Comparison of ENCODE assay signal across 9 cellular contexts in genomic region chr16:24255446-24256352, GRCh38. TPM values are rescaled to one million over a fixed set of nuclear protein-coding genes. Genes with fewer than 3 reads are reported as not detected.
DNase-seq lines count a peak whose midpoint lies in the region; ATAC-seq, FAIRE-seq and TF ChIP-seq lines count a peak whose summit lies in the region.
"Had no signal": no experiment of that assay in that cellular context is flagged by ENCODE, and none has a peak within 500 bp of the region (broad histone marks: within the 10 kb centered on the region; RNA-seq: fewer than 3 reads in every experiment).

Gene CACNG3 (plus strand): TSS chr16:24256335. CDS start chr16:24256755, 420 bp downstream.

- H3K27ac Mint-ChIP-seq in activated naive CD8-positive, alpha-beta T cell treated with anti-CD3 and anti-CD28 coated beads for 36 hours = no peak within 1 kb of the TSS
- H3K27ac Mint-ChIP-seq: nephron had no signal

- no peak for FAIRE-seq in GM12892 (lab: Jason Lieb, UNC)

- peaks cover 65% of the 10 kb centered on the region for H3K27me3 Mint-ChIP-seq in activated naive CD8-positive, alpha-beta T cell treated with anti-CD3 and anti-CD28 coated beads for 36 hours

- H3K9me3 Mint-ChIP-seq in activated naive CD8-positive, alpha-beta T cell treated with anti-CD3 and anti-CD28 coated beads for 36 hours = no peaks in the 10 kb centered on the region
- H3K9me3 Mint-ChIP-seq: nephron had no signal

- peaks cover 5% of the 10 kb centered on the region for H3K4me1 Mint-ChIP-seq in activated naive CD8-positive, alpha-beta T cell treated with anti-CD3 and anti-CD28 coated beads for 36 hours
- H3K4me1 Mint-ChIP-seq: nephron had no signal

- ATAC-seq in HG03045 (IDR thresholded peaks at IDR 0.05; ENCODE audit: unreplicated experiment) (no peak), GM19351 (IDR thresholded peaks at IDR 0.05; ENCODE audit: unreplicated experiment) (no peak), HG02571 (IDR thresholded peaks at IDR 0.05; ENCODE audit: unreplicated experiment) (no peak)

- no peaks in the 10 kb centered on the region for H3K36me3 Mint-ChIP-seq in activated naive CD8-positive, alpha-beta T cell treated with anti-CD3 and anti-CD28 coated beads for 36 hours

- H3K4me3 ChIP-seq in iPS-11a (ENCODE audit: low read depth, low read length) = peak within 1 kb of the TSS; percentile 44

- no peak within 1 kb of the TSS for H3K4me3 Mint-ChIP-seq in activated naive CD8-positive, alpha-beta T cell treated with anti-CD3 and anti-CD28 coated beads for 36 hours
- H3K4me3 Mint-ChIP-seq: nephron had no signal

- no peak for TF ChIP-seq POLR2A in GM12892 (IDR thresholded peaks at IDR 0.05; ENCODE audit: low read depth, low read length)

- peak; percentile 42 for DNase-seq in GM12892 (ENCODE audit: insufficient read length)
- peak; percentile 86 for DNase-seq in RPMI8226
- peak; percentile 70 for DNase-seq in activated naive CD8-positive, alpha-beta T cell treated with anti-CD3 and anti-CD28 coated beads for 36 hours
- peak; percentile 48 for DNase-seq in stimulated activated CD4-positive, alpha-beta T cell treated with anti-CD3 and anti-CD28 coated beads, Interleukin-4, amount 100 ng/mL, for 1 hour

RNA-seq across cellular contexts. Expression of gene CACNG3, which starts in this region (rescaled TPM):
- polyA plus RNA-seq in GM12892 (2012; ENCODE audit: missing spikeins) = not detected
- not detected for total RNA-seq in activated naive CD8-positive, alpha-beta T cell treated with anti-CD3 and anti-CD28 coated beads for 36 hours

Comparison
In these comparisons a context has a peak if more than half of its experiments do, and no peak if none do; other contexts are left out.
1. Peak in DNase-seq in activated naive CD8-positive, alpha-beta T cell treated with anti-CD3 and anti-CD28 coated beads for 36 hours; RNA of the gene not detected or under 1 TPM.